ENCODE assay signal across 1 cellular context in genomic region chr15:90987561-90988141, GRCh38.
TF ChIP-seq lines count a peak whose summit lies in the region.

No MANE protein-coding gene starts in this region.

TF ChIP-seq in IMR-90, 13 proteins besides CTCF, POLR2A, EP300 and RAD21 (continued from another document):
- TF ChIP-seq RCOR1 (IDR thresholded peaks at IDR 0.05; ENCODE audit: insufficient replicate concordance, low read length) (no peak), MAZ (IDR thresholded peaks at IDR 0.05; ENCODE audit: borderline replicate concordance, low read depth, low read length) (no peak), CHD1 (IDR thresholded peaks at IDR 0.05; ENCODE audit: low read depth, low read length) (no peak), RFX5 (IDR thresholded peaks at IDR 0.05; ENCODE audit: low read depth, low read length) (no peak), MXI1 (IDR thresholded peaks at IDR 0.05; ENCODE audit: borderline replicate concordance, low read depth, low read length) (no peak), NFE2L2 (IDR thresholded peaks at IDR 0.05; ENCODE audit: low read depth, low read length) (no peak), USF2 (IDR thresholded peaks at IDR 0.05; ENCODE audit: low read depth, low read length) (no peak), BHLHE40 (IDR thresholded peaks at IDR 0.05; ENCODE audit: low read depth, low read length) (no peak)
- TF ChIP-seq, protein P1, sequence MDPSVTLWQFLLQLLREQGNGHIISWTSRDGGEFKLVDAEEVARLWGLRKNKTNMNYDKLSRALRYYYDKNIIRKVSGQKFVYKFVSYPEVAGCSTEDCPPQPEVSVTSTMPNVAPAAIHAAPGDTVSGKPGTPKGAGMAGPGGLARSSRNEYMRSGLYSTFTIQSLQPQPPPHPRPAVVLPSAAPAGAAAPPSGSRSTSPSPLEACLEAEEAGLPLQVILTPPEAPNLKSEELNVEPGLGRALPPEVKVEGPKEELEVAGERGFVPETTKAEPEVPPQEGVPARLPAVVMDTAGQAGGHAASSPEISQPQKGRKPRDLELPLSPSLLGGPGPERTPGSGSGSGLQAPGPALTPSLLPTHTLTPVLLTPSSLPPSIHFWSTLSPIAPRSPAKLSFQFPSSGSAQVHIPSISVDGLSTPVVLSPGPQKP (IDR thresholded peaks at IDR 0.05; ENCODE audit: borderline replicate concordance, low read depth, low read length) = no peak
TF ChIP-seq in IMR-90: peak in this region for 0.
